ENCODE assay signal across 8 cellular contexts in genomic region chr19:43594710-43595604, GRCh38. TPM values are rescaled to one million over a fixed set of nuclear protein-coding genes. Genes with fewer than 3 reads are reported as not detected.
A peak's percentile ranks its signal among the peaks of the same experiment; 100 is the strongest.
DNase-seq lines count a peak whose midpoint lies in the region; ATAC-seq and TF ChIP-seq lines count a peak whose summit lies in the region.

No MANE protein-coding gene starts in this region.

- peak overlapping the region; percentile 86 for H3K9ac ChIP-seq in HUES6 (ENCODE audit: low read length)

- H3K9me3 ChIP-seq in HUES6 (ENCODE audit: control insufficient read depth, insufficient read depth, low read depth, low read length) (no peaks in the 10 kb centered on the region), RWPE2 (ENCODE audit: severe bottlenecking) (no peaks in the 10 kb centered on the region), gastroesophageal sphincter (no peaks in the 10 kb centered on the region), ovary (no peaks in the 10 kb centered on the region), tibial nerve (no peaks in the 10 kb centered on the region)

- 2% methylated on average over 9 of the region's 64 CpGs; no CpG with 5 or more reads in 1 of the 2 donors for WGBS in gastroesophageal sphincter (ENCODE audit: low coverage in 1 of 2), 2 donors
- WGBS in ovary, 3 donors: 1 to 2% (median 1%) methylated on average over 51 to 64 of the region's 64 CpGs
- 1 to 3% methylated on average over 28 to 51 of the region's 64 CpGs for WGBS in tibial nerve, 2 donors

- intact Hi-C loops in ovary (cut with DNase I): loop anchor here in 1 of 4 donors (5.0 kb wide), 1 partner anchor 63 kb away; the partner anchor contains the start of gene ZNF575

- H3K4me1 ChIP-seq in HUES6 (ENCODE audit: control insufficient read depth, insufficient read depth, low read length) (peaks cover 5% of the 10 kb centered on the region; the same call in 1 of the 2 replicates), RWPE2 (ENCODE audit: insufficient read depth, poor library complexity, severe bottlenecking) (no peaks in the 10 kb centered on the region), gastroesophageal sphincter (peaks cover 5 to 52% (median 29%) of the 10 kb centered on the region in 3 donors), ovary (ENCODE audit: insufficient read depth) (peaks cover 10% of the 10 kb centered on the region), tibial nerve (peaks cover 0 to 57% (median 30%) of the 10 kb centered on the region in 4 donors)

- TF ChIP-seq EP300 in gastroesophageal sphincter (IDR thresholded peaks at IDR 0.05): no peak
- TF ChIP-seq EP300 in ovary (IDR thresholded peaks at IDR 0.05): no peak
- no peak for TF ChIP-seq EP300 in tibial nerve (IDR thresholded peaks at IDR 0.05)

- TF ChIP-seq CTCF in RWPE2 (IDR thresholded peaks at IDR 0.05; ENCODE audit: poor library complexity, severe bottlenecking) (peak; percentile 76), gastroesophageal sphincter (IDR thresholded peaks at IDR 0.05) (peak in 3 of 4 experiments; percentile 45 to 65 (median 53)), ovary (IDR thresholded peaks at IDR 0.05) (peak in 2 of 3 donors; percentile 16 to 37), tibial nerve (IDR thresholded peaks at IDR 0.05) (peak; percentile 44 to 61 (median 56))

- H3K27me3 ChIP-seq in HUES6 (ENCODE audit: control insufficient read depth, insufficient read depth, low read length): no peaks in the 10 kb centered on the region
- no peaks in the 10 kb centered on the region for H3K27me3 ChIP-seq in RWPE2 (ENCODE audit: insufficient read depth, poor library complexity, severe bottlenecking)
- no peaks in the 10 kb centered on the region for H3K27me3 ChIP-seq in gastroesophageal sphincter
- H3K27me3 ChIP-seq in ovary: no peaks in the 10 kb centered on the region
- H3K27me3 ChIP-seq in tibial nerve: no peaks in the 10 kb centered on the region

- peak overlapping the region; percentile 86 for H3K4me3 ChIP-seq in HUES6 (ENCODE audit: low read depth, low read length)
- peak overlapping the region; percentile 59 for H3K4me3 ChIP-seq in RWPE2 (ENCODE audit: severe bottlenecking)
- peak overlapping the region; percentile 45 to 63 for H3K4me3 ChIP-seq in gastroesophageal sphincter
- peak overlapping the region; percentile 59 for H3K4me3 ChIP-seq in ovary
- H3K4me3 ChIP-seq in tibial nerve: peak overlapping the region; percentile 54 to 73 (median 67)

- no peak for TF ChIP-seq POLR2A in gastroesophageal sphincter (IDR thresholded peaks at IDR 0.05)
- no peak for TF ChIP-seq POLR2A in ovary (IDR thresholded peaks at IDR 0.05)
- no peak for TF ChIP-seq POLR2A in tibial nerve (IDR thresholded peaks at IDR 0.05)

- H3K27ac ChIP-seq in HUES6 (ENCODE audit: low read depth, low read length) (peak overlapping the region; percentile 82; the same call in 1 of the 2 replicates), RWPE2 (ENCODE audit: poor library complexity, severe bottlenecking) (peak overlapping the region; percentile 56), gastroesophageal sphincter (peak overlapping the region; percentile 62 to 97 (median 87)), ovary (peak overlapping the region; percentile 79 to 99), tibial nerve (peak overlapping the region; percentile 82 to 98 (median 88))

- ATAC-seq in RWPE2 (ENCODE audit: low read depth) (peak; percentile 30; the same call in 2 of the 3 replicates), gastroesophageal sphincter (no peak)

- H3K36me3 ChIP-seq in HUES6 (ENCODE audit: control insufficient read depth, insufficient read depth, low read length) (peaks cover 45% of the 10 kb centered on the region), RWPE2 (ENCODE audit: low read depth) (peaks cover 22% of the 10 kb centered on the region), gastroesophageal sphincter (peaks cover 0 to 62% of the 10 kb centered on the region in 2 donors), ovary (no peaks in the 10 kb centered on the region), tibial nerve (peaks cover 0 to 58% (median 6%) of the 10 kb centered on the region in 3 donors)

- DNase-seq in Daoy (ENCODE audit: low read depth): peak; percentile 78
- DNase-seq in RWPE2 (ENCODE audit: low spot score): no peak
- DNase-seq in activated gamma-delta T cell treated with Interleukin-2 at 50 U/mL for 16 hours: peak; percentile 62
- peak; percentile 34 to 65 (median 48) for DNase-seq in ovary
- DNase-seq in tibial nerve (ENCODE audit: low spot score in 2 of 2): no peak
- DNase-seq in midbrain (lab: John Stamatoyannopoulos, UW): no peak

RNA-seq across cellular contexts. Expression of gene IRGQ, which starts 1.0 kb away (rescaled TPM):
- 15.8 and 20.4 TPM in 2 replicates for total RNA-seq in Daoy (2014; rRNA removed; shearing (Covaris generic))
- total RNA-seq in gastroesophageal sphincter (10 to 100 TPM; 25.5 to 38.5 (median 27.8) TPM), ovary (10 to 100 TPM; 11.6 to 25.8 (median 19.8) TPM), tibial nerve (10 to 100 TPM; 21.6 to 26.1 (median 23.6) TPM)
- 10 to 100 TPM in 1 of 2 donors, 1 to 10 TPM in 1; 5.4 to 10.5 TPM for polyA plus RNA-seq in ovary

RNA-seq across cellular contexts. Expression of gene ZNF576, which starts 1.4 kb away (rescaled TPM):
- 13.8 and 16.0 TPM in 2 replicates for total RNA-seq in Daoy (2014; rRNA removed; shearing (Covaris generic))
- total RNA-seq in gastroesophageal sphincter (10 to 100 TPM; 10.8 to 19.9 (median 14.2) TPM), ovary (10 to 100 TPM; 11.5 to 22.4 (median 16.9) TPM), tibial nerve (10 to 100 TPM in 3 of 4 donors, 1 to 10 TPM in 1; 9.9 to 18.8 (median 15.2) TPM)
- polyA plus RNA-seq in ovary: 10 to 100 TPM in 1 of 2 donors, 1 to 10 TPM in 1; 8.6 to 16.6 TPM

RNA-seq across cellular contexts. Expression of gene SRRM5, which starts 16.9 kb away (rescaled TPM):
- total RNA-seq in Daoy (2014; rRNA removed; shearing (Covaris generic)): not detected in 2 replicates
- total RNA-seq in gastroesophageal sphincter (under 1 TPM in 1 of 4 donors, not detected in 3; 0.13 TPM), ovary (under 1 TPM; 0.10 to 0.73 (median 0.33) TPM), tibial nerve (under 1 TPM; 0.20 to 0.84 (median 0.52) TPM)
- under 1 TPM; 0.25 to 0.50 TPM for polyA plus RNA-seq in ovary

RNA-seq across cellular contexts. Expression of gene PINLYP, which starts 19.4 kb away (rescaled TPM):
- 0.11 and 0.12 TPM in 2 replicates for total RNA-seq in Daoy (2014; rRNA removed; shearing (Covaris generic))
- 1 to 10 TPM; 2.3 to 9.4 (median 6.7) TPM for total RNA-seq in gastroesophageal sphincter
- 10 to 100 TPM; 10.6 to 22.3 (median 17.7) TPM for total RNA-seq in ovary
- polyA plus RNA-seq in ovary: 10 to 100 TPM; 25.5 to 29.9 TPM
- 10 to 100 TPM in 3 of 4 donors, 1 to 10 TPM in 1; 7.5 to 45.7 (median 21.6) TPM for total RNA-seq in tibial nerve

RNA-seq across cellular contexts. Expression of gene XRCC1, which starts 19.6 kb away (rescaled TPM):
- 40.1 and 42.7 TPM in 2 replicates for total RNA-seq in Daoy (2014; rRNA removed; shearing (Covaris generic))
- total RNA-seq in gastroesophageal sphincter (10 to 100 TPM; 17.9 to 31.0 (median 22.6) TPM), ovary (10 to 100 TPM; 19.0 to 39.9 (median 28.4) TPM), tibial nerve (10 to 100 TPM; 18.6 to 30.6 (median 25.7) TPM)
- polyA plus RNA-seq in ovary: 10 to 100 TPM; 16.8 to 37.7 TPM

Comparison
In these comparisons a context has a peak if more than half of its experiments do, and no peak if none do; other contexts are left out.
1. DNase-seq: peak in Daoy (single experiment), activated gamma-delta T cell treated with Interleukin-2 at 50 U/mL for 16 hours (single experiment) and ovary (5 of 5); none in RWPE2 (single experiment), tibial nerve (0 of 2) and midbrain (single experiment).
2. Peak in every context shown above with its lines, with median percentiles within 50 percentile points of each other: H3K27ac ChIP-seq, H3K4me3 ChIP-seq and CTCF ChIP-seq.